ENCODE assay signal across 1 cellular context in genomic region chr1:3746784-3747521, GRCh38.
TF ChIP-seq lines count a peak whose summit lies in the region.

No MANE protein-coding gene starts in this region.

TF ChIP-seq in HepG2, 621 proteins besides CTCF, POLR2A, EP300 and RAD21 (continued from another document and continues in another):
- no peak for TF ChIP-seq REST (IDR thresholded peaks at IDR 0.05; ENCODE audit: borderline replicate concordance in 1 of 2, low read depth in 1 of 2, low read length in 2 of 2)
- TF ChIP-seq CCAR2 (optimal IDR thresholded peaks at IDR 0.05; ENCODE audit: low read depth, low read length), result no peak
- peak; percentile 52; the same call in 1 of the 2 replicates for TF ChIP-seq ZNF451 (CRISPR knock-in tag; IDR thresholded peaks at IDR 0.05)
- no peak for TF ChIP-seq ZNF639 (CRISPR knock-in tag; conservative IDR thresholded peaks at IDR 0.05)
- TF ChIP-seq GMEB1 (CRISPR knock-in tag; IDR thresholded peaks at IDR 0.05; ENCODE audit: borderline replicate concordance), result peak; percentile 67; the same call in 1 of the 2 replicates
- TF ChIP-seq CERS6 (CRISPR knock-in tag; IDR thresholded peaks at IDR 0.05), result no peak
- no peak for TF ChIP-seq AFF4 (CRISPR knock-in tag; IDR thresholded peaks at IDR 0.05)
- no peak for TF ChIP-seq ZNF614 (CRISPR knock-in tag; IDR thresholded peaks at IDR 0.05; ENCODE audit: borderline replicate concordance)
- peak; percentile 55; the same call in 1 of the 2 replicates for TF ChIP-seq MAZ (IDR thresholded peaks at IDR 0.05; ENCODE audit: borderline replicate concordance, low read depth, low read length)
- TF ChIP-seq MAZ (CRISPR knock-in tag; IDR thresholded peaks at IDR 0.05; ENCODE audit: low read depth), result peak; percentile 45; the same call in 1 of the 2 replicates
- TF ChIP-seq CREM (IDR thresholded peaks at IDR 0.05), result no peak
- no peak for TF ChIP-seq CREM (CRISPR knock-in tag; IDR thresholded peaks at IDR 0.05)
- TF ChIP-seq BRCA1 (CRISPR knock-in tag; IDR thresholded peaks at IDR 0.05), result no peak
- no peak for TF ChIP-seq ARID5B (CRISPR knock-in tag; IDR thresholded peaks at IDR 0.05)
- peak; percentile 55; the same call in 1 of the 2 replicates for TF ChIP-seq HDAC1 (CRISPR knock-in tag; IDR thresholded peaks at IDR 0.05)
- TF ChIP-seq RERE (CRISPR knock-in tag; IDR thresholded peaks at IDR 0.05; ENCODE audit: low read depth), result no peak
- TF ChIP-seq KAT8 (CRISPR knock-in tag; IDR thresholded peaks at IDR 0.05), result peak; percentile 67
- TF ChIP-seq ESRRA (CRISPR knock-in tag; IDR thresholded peaks at IDR 0.05; ENCODE audit: low read depth), result no peak
- TF ChIP-seq CAMTA2 (CRISPR knock-in tag; IDR thresholded peaks at IDR 0.05; ENCODE audit: borderline replicate concordance), result no peak
- TF ChIP-seq GZF1 (CRISPR knock-in tag; IDR thresholded peaks at IDR 0.05), result no peak
- TF ChIP-seq POLR2AphosphoS5 (IDR thresholded peaks at IDR 0.05; ENCODE audit: low read depth, low read length), result peak; percentile 70
- no peak for TF ChIP-seq CSRNP1 (CRISPR knock-in tag; IDR thresholded peaks at IDR 0.05)
- no peak for TF ChIP-seq PPARG (CRISPR knock-in tag; conservative IDR thresholded peaks at IDR 0.05)
- TF ChIP-seq POLR2G (IDR thresholded peaks at IDR 0.05; ENCODE audit: low read depth, low read length), result peak; percentile 83
- peak; percentile 37; the same call in 1 of the 2 replicates for TF ChIP-seq ZBTB2 (CRISPR knock-in tag; IDR thresholded peaks at IDR 0.05; ENCODE audit: low read depth)
- TF ChIP-seq BATF2 (CRISPR knock-in tag; IDR thresholded peaks at IDR 0.05), result no peak
- no peak for TF ChIP-seq ZBTB1 (CRISPR knock-in tag; IDR thresholded peaks at IDR 0.05; ENCODE audit: borderline replicate concordance)
